11 cellular contexts compared by ENCODE assay signal in the genomic region with DNA sequence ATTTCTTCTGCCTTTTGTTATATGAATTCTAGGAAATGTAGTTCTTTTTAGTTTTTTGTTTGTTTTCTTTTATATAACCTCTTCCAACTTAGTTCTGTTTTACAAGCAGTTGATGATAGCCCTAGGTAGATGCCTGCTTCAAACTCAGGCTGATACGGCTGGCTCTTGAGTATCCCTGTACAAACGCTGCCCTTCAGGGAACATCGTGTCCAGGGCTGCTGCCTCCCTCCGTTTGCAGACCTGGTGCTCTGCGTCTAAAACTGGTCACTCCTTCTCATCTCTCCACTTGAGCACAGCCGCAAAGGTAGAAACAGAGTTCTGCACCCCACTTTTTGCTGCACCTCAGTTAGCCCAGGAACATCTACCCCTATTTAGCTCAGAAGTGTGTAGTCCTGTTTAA.
DNase-seq lines count a peak whose midpoint lies in the region; ATAC-seq and TF ChIP-seq lines count a peak whose summit lies in the region.
"Had no signal": no experiment of that assay in that cellular context is flagged by ENCODE, and none has a peak within 500 bp of the region (broad histone marks: within the 10 kb centered on the region; RNA-seq: fewer than 3 reads in every experiment).

No MANE protein-coding gene starts in this region.

- H3K9me3 ChIP-seq in Peyer's patch (no peaks in the 10 kb centered on the region), heart right ventricle (no peaks in the 10 kb centered on the region), gastrocnemius medialis (no peaks in the 10 kb centered on the region), BE2C (no peaks in the 10 kb centered on the region)

- H3K36me3 Mint-ChIP-seq in CD14-positive monocyte, result no peaks in the 10 kb centered on the region

- peaks cover 0 to 2% (median 0%) of the 10 kb centered on the region in 7 donors for H3K9me3 Mint-ChIP-seq in CD14-positive monocyte

- H3K27me3 Mint-ChIP-seq in CD14-positive monocyte (ENCODE audit: low read depth in 3 of 3), result no peaks in the 10 kb centered on the region

- peak overlapping the region in 3 of 4 donors; percentile 35 to 67 (median 39) for H3K27ac ChIP-seq in Peyer's patch
- peak overlapping the region in 9 of 10 donors; percentile 51 to 86 (median 76) for H3K27ac ChIP-seq in heart right ventricle
- H3K27ac ChIP-seq in gastrocnemius medialis, result peak overlapping the region; percentile 12 to 61 (median 39)

- H3K27me3 ChIP-seq in Peyer's patch (no peaks in the 10 kb centered on the region), heart right ventricle (no peaks in the 10 kb centered on the region), gastrocnemius medialis (no peaks in the 10 kb centered on the region), BE2C (no peaks in the 10 kb centered on the region)

- ATAC-seq in heart right ventricle (peak in 2 of 8 donors; percentile 17 to 38), gastrocnemius medialis (no peak), HG03378 (IDR thresholded peaks at IDR 0.05; ENCODE audit: unreplicated experiment) (no peak)

- H3K36me3 ChIP-seq in Peyer's patch (no peaks in the 10 kb centered on the region), heart right ventricle (no peaks in the 10 kb centered on the region), gastrocnemius medialis (no peaks in the 10 kb centered on the region), BE2C (no peaks in the 10 kb centered on the region)

- peaks cover 0 to 5% (median 0%) of the 10 kb centered on the region in 4 donors for H3K4me1 ChIP-seq in Peyer's patch
- peaks cover 0 to 38% (median 22%) of the 10 kb centered on the region in 9 donors for H3K4me1 ChIP-seq in heart right ventricle
- peaks cover 7 to 8% of the 10 kb centered on the region in 2 donors for H3K4me1 ChIP-seq in gastrocnemius medialis
- H3K4me1 ChIP-seq in BE2C, result peaks cover 24% of the 10 kb centered on the region

- peak overlapping the region; percentile 83 to 95 (median 94) for H3K27ac Mint-ChIP-seq in CD14-positive monocyte

- intact Hi-C loops in CD14-positive monocyte (cut with micrococcal nuclease), result loop anchor here in 1 of 2 donors (5.0 to 10.0 kb wide), 2 partner anchors 129 to 392 kb away; a partner anchor contains a TSS
- intact Hi-C loops in heart right ventricle (cut with DNase I), result loop anchor here in 2 of 10 donors (5.0 kb wide), 2 partner anchors 41 to 81 kb away; no protein-coding TSS in a partner anchor
- intact Hi-C loops in gastrocnemius medialis (cut with DNase I; ENCODE audit: low total_unique reads), result no loop called here

- no peak for TF ChIP-seq CTCF in CD14-positive monocyte (IDR thresholded peaks at IDR 0.05)
- TF ChIP-seq CTCF in Peyer's patch (IDR thresholded peaks at IDR 0.05), result no peak
- TF ChIP-seq CTCF in heart right ventricle (IDR thresholded peaks at IDR 0.05), result no peak
- no peak for TF ChIP-seq CTCF in gastrocnemius medialis (IDR thresholded peaks at IDR 0.05 in 4 of 5, conservative IDR thresholded peaks at IDR 0.05 in 1 of 5)
- no peak for TF ChIP-seq CTCF in BE2C (IDR thresholded peaks at IDR 0.05; ENCODE audit: low read depth, low read length)

- in situ Hi-C loops in gastrocnemius medialis (cut with MboI; ENCODE audit: low sequenced_read_pairs in 4 of 4), result no loop called here

- no peak for DNase-seq in CD14-positive monocyte (ENCODE audit: low spot score)
- DNase-seq in Peyer's patch, result no peak
- DNase-seq in heart right ventricle, result no peak
- no peak for DNase-seq in gastrocnemius medialis
- no peak for DNase-seq in AML-193 (lab: John Stamatoyannopoulos, UW)
- DNase-seq in HUDEP-2 (lab: John Stamatoyannopoulos, UW; ENCODE audit: unreplicated experiment in 76 of 76), result no peak
- DNase-seq in BE2C, result no peak
- DNase-seq: activated CD8-positive, alpha-beta memory T cell treated with anti-CD3 and anti-CD28 coated beads, Interleukin-2, amount 50 U/mL, for 4 hours; midbrain; NCI-H2171 treated with DMSO at 0.1 percent for 48 hours had no signal

- TF ChIP-seq POLR2A in Peyer's patch (IDR thresholded peaks at IDR 0.05), result no peak
- no peak for TF ChIP-seq POLR2A in gastrocnemius medialis (IDR thresholded peaks at IDR 0.05)

- H3K4me3 ChIP-seq in Peyer's patch, result no peak overlapping the region
- H3K4me3 ChIP-seq in heart right ventricle, result no peak overlapping the region
- H3K4me3 ChIP-seq in gastrocnemius medialis, result no peak overlapping the region
- no peak overlapping the region for H3K4me3 ChIP-seq in BE2C (ENCODE audit: low read depth, low read length)

- WGBS in heart right ventricle, 2 donors, result 45 to 64% methylated on average over 6 of the region's 6 CpGs

- H3K4me3 Mint-ChIP-seq in CD14-positive monocyte, result peak overlapping the region in 1 of 2 donors; percentile 74

- peaks cover 24% of the 10 kb centered on the region for H3K4me1 Mint-ChIP-seq in CD14-positive monocyte
